In genomic region chr11:2400069-2400760, GRCh38 we compare ENCODE assay signal across 8 cellular contexts. TPM values are rescaled to one million over a fixed set of nuclear protein-coding genes. Genes with fewer than 3 reads are reported as not detected.
DNase-seq lines count a peak whose midpoint lies in the region; ATAC-seq and TF ChIP-seq lines count a peak whose summit lies in the region.

Gene TSSC4, plus strand, starts transcription at chr11:2400750. Its CDS starts 1,884 bp downstream, at chr11:2402634.

- H3K4me1 ChIP-seq in BE2C (no peaks in the 10 kb centered on the region; the same call in 1 of the 2 replicates), colonic mucosa (peaks cover 16% of the 10 kb centered on the region)

- H3K27ac ChIP-seq in colonic mucosa (peak within 1 kb of the TSS; percentile 91), layer of hippocampus (ENCODE audit: low read depth, low read length) (peak within 1 kb of the TSS; percentile 98)

- peak within 1 kb of the TSS; percentile 98 for H3K9ac ChIP-seq in colonic mucosa (ENCODE audit: low read depth in 2 of 2, low read length in 2 of 2)

- TF ChIP-seq CTCF in BE2C (IDR thresholded peaks at IDR 0.05; ENCODE audit: low read depth, low read length) (peak; percentile 78), colonic mucosa (IDR thresholded peaks at IDR 0.05) (peak; percentile 98)

- H3K4me3 ChIP-seq in BE2C (ENCODE audit: low read depth, low read length) (peak within 1 kb of the TSS; percentile 88), colonic mucosa (peak within 1 kb of the TSS; percentile 89)

- no peaks in the 10 kb centered on the region for H3K9me3 ChIP-seq in BE2C
- no peaks in the 10 kb centered on the region for H3K9me3 ChIP-seq in colonic mucosa

- peaks cover 10% of the 10 kb centered on the region for H3K36me3 ChIP-seq in BE2C
- peaks cover 3% of the 10 kb centered on the region for H3K36me3 ChIP-seq in colonic mucosa

- peak; percentile 67 for ATAC-seq in HG03457 (IDR thresholded peaks at IDR 0.05; ENCODE audit: unreplicated experiment)

- H3K27me3 ChIP-seq in BE2C (no peaks in the 10 kb centered on the region), colonic mucosa (no peaks in the 10 kb centered on the region), layer of hippocampus (ENCODE audit: control insufficient read depth, insufficient read depth, low read length) (no peaks in the 10 kb centered on the region)

- intact Hi-C loops in colonic mucosa (cut with DNase I): no loop called here

- DNase-seq in BE2C: peak; percentile 94
- DNase-seq in GM19238 (ENCODE audit: insufficient read length, low spot score): peak; percentile 100
- peak; percentile 96 for DNase-seq in NCI-H524 treated with DMSO at 0.1 percent for 48 hours (lab: John Stamatoyannopoulos, UW)
- DNase-seq in activated CD4-positive, alpha-beta T cell treated with anti-CD3 and anti-CD28 coated beads for 48 hours: peak; percentile 99
- peak; percentile 99 for DNase-seq in colonic mucosa
- peak; percentile 100 for DNase-seq in stimulated activated CD4-positive, alpha-beta T cell treated with anti-CD3 and anti-CD28 coated beads, Interleukin-1b, Interleukin-23, amount 100 ng/mL, for 48 hours

RNA-seq across cellular contexts. Expression of gene TSSC4, which starts in this region (rescaled TPM):
- 371 TPM for polyA plus RNA-seq in BE2C (2012; ENCODE audit: insufficient read depth, insufficient read length, low read depth)
- 10 to 100 TPM; 35.6 to 59.0 TPM for total RNA-seq in colonic mucosa

Comparison
In these comparisons a context has a peak if more than half of its experiments do, and no peak if none do; other contexts are left out.
1. Peak in every context shown above with its lines: DNase-seq, ATAC-seq, H3K4me3 ChIP-seq and H3K27ac ChIP-seq.